ENCODE assay signal across 12 cellular contexts in genomic region chr19:17862711-17863519, GRCh38. TPM values are rescaled to one million over a fixed set of nuclear protein-coding genes. Genes with fewer than 3 reads are reported as not detected.
DNase-seq lines count a peak whose midpoint lies in the region; ATAC-seq and TF ChIP-seq lines count a peak whose summit lies in the region.
"Had no signal": no experiment of that assay in that cellular context is flagged by ENCODE, and none has a peak within 500 bp of the region (broad histone marks: within the 10 kb centered on the region; RNA-seq: fewer than 3 reads in every experiment).

No MANE protein-coding gene starts in this region.

- H3K36me3 Mint-ChIP-seq in T-helper 2 cell treated with Interferon-gamma antibody and Interleukin-4, amounts not matched to agents 5 μg/mL and 100 μg/mL, for 36 hours (ENCODE audit: low read depth) = peaks cover 56% of the 10 kb centered on the region
- H3K36me3 Mint-ChIP-seq in activated naive CD8-positive, alpha-beta T cell = peaks cover 20% of the 10 kb centered on the region

- peaks cover 34% of the 10 kb centered on the region for H3K79me2 ChIP-seq in osteoblast (ENCODE audit: insufficient read depth, low read length)

- H3K36me3 ChIP-seq in HEK293 (ENCODE audit: control insufficient read depth in 2 of 2, insufficient read depth in 1 of 2, low read length in 2 of 2) = peaks cover 0 to 60% of the 10 kb centered on the region in 2 experiments; a peak in 2 of 3 replicates
- H3K36me3 ChIP-seq in osteoblast (ENCODE audit: insufficient read depth, low read length) = peaks cover 36% of the 10 kb centered on the region

- H3K27ac Mint-ChIP-seq in T-helper 2 cell treated with Interferon-gamma antibody and Interleukin-4, amounts not matched to agents 5 μg/mL and 100 μg/mL, for 36 hours = peak overlapping the region; percentile 36
- H3K27ac Mint-ChIP-seq in activated naive CD8-positive, alpha-beta T cell = peak overlapping the region; percentile 100

- no peak overlapping the region for H3K4me2 ChIP-seq in osteoblast (ENCODE audit: insufficient read depth, low read length)

- H3K4me3 Mint-ChIP-seq in T-helper 2 cell treated with Interferon-gamma antibody and Interleukin-4, amounts not matched to agents 5 μg/mL and 100 μg/mL, for 36 hours = peak overlapping the region; percentile 49
- H3K4me3 Mint-ChIP-seq in activated naive CD8-positive, alpha-beta T cell = peak overlapping the region; percentile 98

- no peaks in the 10 kb centered on the region for H3K9me3 Mint-ChIP-seq in T-helper 2 cell treated with Interferon-gamma antibody and Interleukin-4, amounts not matched to agents 5 μg/mL and 100 μg/mL, for 36 hours
- H3K9me3 Mint-ChIP-seq in activated naive CD8-positive, alpha-beta T cell (ENCODE audit: low read depth) = no peaks in the 10 kb centered on the region

- TF ChIP-seq CTCF in HEK293 (tag by site-specific recombination; IDR thresholded peaks at IDR 0.05) (no peak), osteoblast (IDR thresholded peaks at IDR 0.05; ENCODE audit: extremely low read depth, low read depth, low read length) (no peak)

- POLR2A ChIA-PET in HEK293 (lab: Yijun Ruan, JAX) = interaction anchor here (1.6 kb wide), 1 partner anchor 69 kb away, joined by 5 read pairs; the partner anchor contains the start of gene CCDC124

- H4K20me1 ChIP-seq in osteoblast (ENCODE audit: insufficient read depth, low read length) = peaks cover 49% of the 10 kb centered on the region

- H3K4me3 ChIP-seq in HEK293 (ENCODE audit: low read depth, low read length) (no peak overlapping the region), osteoblast (ENCODE audit: insufficient read depth, low read length) (no peak overlapping the region)
- H3K4me3 ChIP-seq: mucosa of descending colon had no signal

- H3K9me3 ChIP-seq in HEK293 (ENCODE audit: control insufficient read depth, insufficient read depth, low read depth, low read length) = no peaks in the 10 kb centered on the region
- no peaks in the 10 kb centered on the region for H3K9me3 ChIP-seq in osteoblast (ENCODE audit: low read depth, low read length)
- H3K9me3 ChIP-seq: mucosa of descending colon had no signal

- peaks cover 15% of the 10 kb centered on the region for H3K4me1 Mint-ChIP-seq in T-helper 2 cell treated with Interferon-gamma antibody and Interleukin-4, amounts not matched to agents 5 μg/mL and 100 μg/mL, for 36 hours (ENCODE audit: low read depth)
- peaks cover 20% of the 10 kb centered on the region for H3K4me1 Mint-ChIP-seq in activated naive CD8-positive, alpha-beta T cell (ENCODE audit: low read depth)

- H3K27me3 ChIP-seq in osteoblast (ENCODE audit: insufficient read depth, low read length) = peaks cover 3% of the 10 kb centered on the region

- no peak for ATAC-seq in GM19397 (IDR thresholded peaks at IDR 0.05; ENCODE audit: unreplicated experiment)
- ATAC-seq: mucosa of descending colon had no signal

- no peak overlapping the region for H3K27ac ChIP-seq in HEK293 (ENCODE audit: extremely low read depth, low read depth, low read length)
- no peak overlapping the region for H3K27ac ChIP-seq in osteoblast (ENCODE audit: low read depth, low read length)

- H2AFZ ChIP-seq in osteoblast (ENCODE audit: low read length) = no peak overlapping the region

- no peaks in the 10 kb centered on the region for H3K27me3 Mint-ChIP-seq in T-helper 2 cell treated with Interferon-gamma antibody and Interleukin-4, amounts not matched to agents 5 μg/mL and 100 μg/mL, for 36 hours (ENCODE audit: low read depth)
- H3K27me3 Mint-ChIP-seq in activated naive CD8-positive, alpha-beta T cell = no peaks in the 10 kb centered on the region

- CTCF ChIA-PET in HEK293 (lab: Yijun Ruan, JAX) = interaction anchor here (0.6 to 0.8 kb wide), 2 partner anchors 191 to 528 kb away, joined by 3 read pairs; partner anchors contain the start of gene ANO8

- 0 out of 2 replicates have a peak, but pooled peaks cover 3% of the 10 kb centered on the region for H3K4me1 ChIP-seq in HEK293 (ENCODE audit: control insufficient read depth, insufficient read depth, low read length)
- peaks cover 16% of the 10 kb centered on the region for H3K4me1 ChIP-seq in osteoblast (ENCODE audit: insufficient read depth, low read length)

- no peak for DNase-seq in T-helper 2 cell treated with Interferon-gamma antibody and Interleukin-4, amounts not matched to agents 5 μg/mL and 100 μg/mL, for 36 hours (ENCODE audit: low spot score)
- DNase-seq in T-helper 2 cell (no peak), osteoblast (ENCODE audit: insufficient read length, low spot score, missing footprints) (peak; percentile 47), NOMO-1 treated with DMSO at 0.1 percent for 48 hours (lab: John Stamatoyannopoulos, UW; ENCODE audit: unreplicated experiment) (no peak), OCI-M2 (lab: John Stamatoyannopoulos, UW; ENCODE audit: unreplicated experiment) (no peak)
- DNase-seq: KG1, NCI-H446 treated with DMSO at 0.1 percent for 48 hours, T-helper 9 cell had no signal

TF ChIP-seq in HEK293, 187 proteins besides CTCF, POLR2A, EP300 and RAD21 (continues in another document):
- TF ChIP-seq ZNF169 (tag by site-specific recombination; IDR thresholded peaks at IDR 0.05) (no peak), HIC1 (tag by site-specific recombination; IDR thresholded peaks at IDR 0.05) (peak; percentile 28; the same call in 1 of the 2 replicates), ZNF146 (tag by site-specific recombination; IDR thresholded peaks at IDR 0.05) (no peak), ZNF830 (tag by site-specific recombination; IDR thresholded peaks at IDR 0.05; ENCODE audit: low read depth) (no peak), ZNF621 (tag by site-specific recombination; IDR thresholded peaks at IDR 0.05) (no peak), PBX3 (CRISPR knock-in tag; IDR thresholded peaks at IDR 0.05) (no peak), ZNF629 (tag by site-specific recombination; IDR thresholded peaks at IDR 0.05) (0 out of 2 replicates have a peak, but pooled peaks have one; percentile 38), KLF17 (tag by site-specific recombination; IDR thresholded peaks at IDR 0.05) (no peak), ZNF266 (tag by site-specific recombination; IDR thresholded peaks at IDR 0.05; ENCODE audit: low read depth) (no peak), ZNF768 (tag by site-specific recombination; IDR thresholded peaks at IDR 0.05) (no peak), ZNF658 (tag by site-specific recombination; IDR thresholded peaks at IDR 0.05) (no peak), KLF8 (tag by site-specific recombination; IDR thresholded peaks at IDR 0.05) (0 out of 2 replicates have a peak, but pooled peaks have one; percentile 22), GLIS2 (tag by site-specific recombination; IDR thresholded peaks at IDR 0.05) (peak; percentile 29; the same call in 1 of the 2 replicates), PATZ1 (tag by site-specific recombination; IDR thresholded peaks at IDR 0.05) (0 out of 2 replicates have a peak, but pooled peaks have one; percentile 34), WT1 (tag by site-specific recombination; IDR thresholded peaks at IDR 0.05) (peak; percentile 58)

RNA-seq across cellular contexts. Expression of gene RPL18A, which starts 3.2 kb away (rescaled TPM):
- total RNA-seq in osteoblast = 786 and 869 TPM in 2 replicates

RNA-seq across cellular contexts. Expression of gene SLC5A5, which starts 8.8 kb away (rescaled TPM):
- total RNA-seq in osteoblast = under 0.01 TPM in 2 replicates

RNA-seq across cellular contexts. Expression of gene JAK3, which starts 15.1 kb away (rescaled TPM):
- total RNA-seq in osteoblast = 1.8 and 2.4 TPM in 2 replicates

RNA-seq across cellular contexts. Expression of gene INSL3, which starts 41.6 kb away (rescaled TPM):
- not detected in 2 replicates for total RNA-seq in osteoblast
- total RNA-seq: mucosa of descending colon had no signal
